Comparison of ENCODE assay signal across 9 cellular contexts in the genomic region with DNA sequence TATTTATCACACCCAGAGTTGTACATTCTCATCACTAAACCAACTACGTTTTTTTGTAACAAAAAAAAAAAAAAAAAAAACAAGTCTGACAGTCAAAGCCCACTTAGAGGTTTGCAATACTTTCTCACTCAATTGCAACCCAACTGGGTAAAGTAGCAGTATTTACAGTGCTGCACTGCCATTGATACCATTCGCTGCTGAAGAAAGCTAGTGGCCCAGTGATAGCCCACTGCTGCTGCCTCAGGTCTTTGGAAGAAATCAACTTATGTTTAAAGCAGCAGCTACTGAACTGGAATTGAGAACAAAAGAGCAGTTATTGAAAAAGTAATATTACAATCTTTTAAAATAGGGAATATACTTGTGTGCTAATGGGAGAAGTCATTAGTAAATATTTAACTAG. TPM values are rescaled to one million over a fixed set of nuclear protein-coding genes. Genes with fewer than 3 reads are reported as not detected.
A peak's percentile ranks its signal among the peaks of the same experiment; 100 is the strongest.
DNase-seq lines count a peak whose midpoint lies in the region; ATAC-seq, FAIRE-seq and TF ChIP-seq lines count a peak whose summit lies in the region.
"Had no signal": no experiment of that assay in that cellular context is flagged by ENCODE, and none has a peak within 500 bp of the region (broad histone marks: within the 10 kb centered on the region; RNA-seq: fewer than 3 reads in every experiment).

No MANE protein-coding gene starts in this region.

- POLR2A ChIA-PET in AG04450 (lab: Yijun Ruan, JAX) = interaction anchor here (0.7 to 4.3 kb wide), 7 partner anchors 14 to 291 kb away, joined by 3 to 42 read pairs (median 4); a partner anchor contains a TSS

- TF ChIP-seq CTCF in AG04450 (IDR thresholded peaks at IDR 0.05; ENCODE audit: low read depth, low read length) (no peak), bronchial epithelial cell (IDR thresholded peaks at IDR 0.05; ENCODE audit: insufficient read depth, low read length, severe bottlenecking) (no peak)

- DNase-seq in AG04450 (ENCODE audit: low read depth, low spot score) (no peak), bronchial epithelial cell (ENCODE audit: low read depth) (no peak), small intestine (no peak), NCI-H2196 treated with DMSO at 0.1 percent for 48 hours (lab: John Stamatoyannopoulos, UW; ENCODE audit: unreplicated experiment) (no peak), activated gamma-delta T cell (lab: John Stamatoyannopoulos, UW) (no peak)
- no peak for DNase-seq in Jurkat, Clone E6-1 (ENCODE audit: low read depth, low spot score)
- DNase-seq: activated CD8-positive, alpha-beta memory T cell treated with anti-CD3 and anti-CD28 coated beads, Interleukin-2, amount 50 U/mL, for 4 hours had no signal

- H3K9me3 ChIP-seq in AG04450 (ENCODE audit: control insufficient read depth, insufficient read depth, low read length) (no peaks in the 10 kb centered on the region; the same call in 1 of the 2 replicates), muscle layer of colon (ENCODE audit: low read length) (no peaks in the 10 kb centered on the region), small intestine (ENCODE audit: control insufficient read depth, low read depth) (no peaks in the 10 kb centered on the region)

- H3K4me1 ChIP-seq in muscle layer of colon (ENCODE audit: insufficient read depth, low read length) = peaks cover 68% of the 10 kb centered on the region
- peaks cover 4 to 7% of the 10 kb centered on the region in 2 donors for H3K4me1 ChIP-seq in small intestine (ENCODE audit: control insufficient read depth in 2 of 2, insufficient read depth in 1 of 2, low read depth in 1 of 2, low read length in 1 of 2)

- FAIRE-seq in bronchial epithelial cell (lab: Jason Lieb, UNC) (no peak), small intestine (lab: Jason Lieb, UNC) (no peak)

- no peak overlapping the region for H3K27ac ChIP-seq in AG04450 (ENCODE audit: low read depth, low read length)
- no peak overlapping the region for H3K27ac ChIP-seq in muscle layer of colon (ENCODE audit: low read depth, low read length)
- peak overlapping the region in 1 of 2 donors; percentile 69 for H3K27ac ChIP-seq in small intestine (ENCODE audit: low read depth in 1 of 2, low read length in 1 of 2)

- peak overlapping the region; percentile 91 for H3K9ac ChIP-seq in muscle layer of colon (ENCODE audit: low read length)

- WGBS in small intestine, 3 donors = 0 to 2% (median 0%) methylated on average over 2 of the region's 2 CpGs

- H3K36me3 ChIP-seq in bronchial epithelial cell (ENCODE audit: control insufficient read depth, insufficient read depth, low read length) = peaks cover 27% of the 10 kb centered on the region
- peaks cover 37% of the 10 kb centered on the region for H3K36me3 ChIP-seq in muscle layer of colon (ENCODE audit: insufficient read depth, low read length)
- H3K36me3 ChIP-seq in small intestine (ENCODE audit: control insufficient read depth in 2 of 2, insufficient read depth in 2 of 2, low read length in 2 of 2) = peaks cover 5 to 20% of the 10 kb centered on the region in 2 donors

- CTCF ChIA-PET in AG04450 (lab: Charles Lee) = interaction anchor here (0.6 to 7.5 kb wide), 3 partner anchors 108 to 212 kb away, joined by 3 to 65 read pairs (median 5); a partner anchor contains a TSS

- peak overlapping the region; percentile 88 for H3K4me3 ChIP-seq in AG04450 (ENCODE audit: low read depth, low read length)
- H3K4me3 ChIP-seq in Jurkat, Clone E6-1 (ENCODE audit: low read length) = peak overlapping the region; percentile 71
- peak overlapping the region; percentile 99 for H3K4me3 ChIP-seq in bronchial epithelial cell (ENCODE audit: low read depth, low read length)
- H3K4me3 ChIP-seq in muscle layer of colon (ENCODE audit: low read depth in 1 of 2, low read length in 2 of 2) = peak overlapping the region in 1 of 2 donors; percentile 93
- peak overlapping the region in 1 of 2 donors; percentile 22 for H3K4me3 ChIP-seq in small intestine (ENCODE audit: low read depth in 1 of 2, low read length in 2 of 2)

- H3K27me3 ChIP-seq in AG04450 (ENCODE audit: control insufficient read depth, insufficient read depth, low read length) = no peaks in the 10 kb centered on the region
- H3K27me3 ChIP-seq in bronchial epithelial cell (ENCODE audit: control insufficient read depth, insufficient read depth, low read length) = no peaks in the 10 kb centered on the region
- no peaks in the 10 kb centered on the region for H3K27me3 ChIP-seq in muscle layer of colon (ENCODE audit: control insufficient read depth in 1 of 2, insufficient read depth in 2 of 2, low read length in 2 of 2)
- no peaks in the 10 kb centered on the region for H3K27me3 ChIP-seq in small intestine (ENCODE audit: control insufficient read depth in 2 of 2, insufficient read depth in 2 of 2, low read length in 2 of 2)

- ATAC-seq in HG03196 (IDR thresholded peaks at IDR 0.05; ENCODE audit: unreplicated experiment) = no peak

RNA-seq across cellular contexts. Expression of a gene that starts 2.7 kb away (rescaled TPM):
- polyA plus RNA-seq in AG04450 (2011; rRNA removed) (205 and 262 TPM in 2 replicates), small intestine (100 to 1,000 TPM in 2 of 3 donors, 10 to 100 TPM in 1; 84.8 to 194 (median 109) TPM)
- 333 and 366 TPM in 2 replicates for polyA minus RNA-seq in AG04450 (2011; rRNA and poly(A)+ RNA removed)
- polyA plus RNA-seq in Jurkat, Clone E6-1 (2012; ENCODE audit: insufficient read depth, insufficient read length) = 519 TPM
- total RNA-seq in bronchial epithelial cell = 259 and 495 TPM in 2 replicates

RNA-seq across cellular contexts. Expression of a gene that starts 26.2 kb away (rescaled TPM):
- polyA plus RNA-seq in AG04450 (2011; rRNA removed) (25.4 and 45.8 TPM in 2 replicates), small intestine (10 to 100 TPM; 37.1 to 66.9 (median 47.8) TPM)
- 5.6 and 10.1 TPM in 2 replicates for polyA minus RNA-seq in AG04450 (2011; rRNA and poly(A)+ RNA removed)
- 64.0 TPM for polyA plus RNA-seq in Jurkat, Clone E6-1 (2012; ENCODE audit: insufficient read depth, insufficient read length)
- 9.0 and 11.1 TPM in 2 replicates for total RNA-seq in bronchial epithelial cell
